ENCODE assay signal across 8 cellular contexts in genomic region chr22:37848587-37849088, GRCh38. TPM values are rescaled to one million over a fixed set of nuclear protein-coding genes. Genes with fewer than 3 reads are reported as not detected.
A peak's percentile ranks its signal among the peaks of the same experiment; 100 is the strongest.
DNase-seq lines count a peak whose midpoint lies in the region; ATAC-seq lines count a peak whose summit lies in the region.

No MANE protein-coding gene starts in this region.

- H3K36me3 Mint-ChIP-seq in CD8-positive, alpha-beta memory T cell: peaks cover 4 to 33% (median 5%) of the 10 kb centered on the region in 3 donors
- peaks cover 36 to 43% of the 10 kb centered on the region in 2 donors for H3K36me3 Mint-ChIP-seq in activated naive CD4-positive, alpha-beta T cell treated with anti-CD3 and anti-CD28 coated beads, Interleukin-2, amount 50 U/mL, for 72 hours

- DNase-seq in CD8-positive, alpha-beta memory T cell: no peak
- peak; percentile 45 for DNase-seq in Karpas-422
- peak in 1 of 2 donors; percentile 30 for DNase-seq in activated naive CD4-positive, alpha-beta T cell treated with anti-CD3 and anti-CD28 coated beads, Interleukin-2, amount 50 U/mL, for 72 hours (ENCODE audit: low spot score in 2 of 2)
- peak; percentile 15 for DNase-seq in stimulated activated CD4-positive, alpha-beta T cell treated with anti-CD3 and anti-CD28 coated beads, Interleukin-4, amount 100 ng/mL, for 24 hours
- no peak for DNase-seq in islet precursor cell
- no peak for DNase-seq in epidermal melanocyte (ENCODE audit: insufficient read length, low spot score)

- H3K36me3 ChIP-seq in CD8-positive, alpha-beta memory T cell (ENCODE audit: insufficient read depth, low read length): peaks cover 13% of the 10 kb centered on the region
- H3K36me3 ChIP-seq in Karpas-422 (ENCODE audit: insufficient read depth, low read length) (peaks cover 27% of the 10 kb centered on the region), iPS-18a (ENCODE audit: control insufficient read depth, low read depth, low read length) (peaks cover 30% of the 10 kb centered on the region)

- no peaks in the 10 kb centered on the region for H3K9me3 ChIP-seq in CD8-positive, alpha-beta memory T cell (ENCODE audit: low read length)
- H3K9me3 ChIP-seq in Karpas-422 (ENCODE audit: low read length): no peaks in the 10 kb centered on the region
- H3K9me3 ChIP-seq in iPS-18a (ENCODE audit: control insufficient read depth, low read depth, low read length): no peaks in the 10 kb centered on the region

- H3K27ac ChIP-seq in CD8-positive, alpha-beta memory T cell (ENCODE audit: low read depth, low read length): peak overlapping the region; percentile 85
- peak overlapping the region; percentile 75 for H3K27ac ChIP-seq in Karpas-422 (ENCODE audit: low read length)
- H3K27ac ChIP-seq in iPS-18a (ENCODE audit: low read length): peak overlapping the region; percentile 94

- no peaks in the 10 kb centered on the region for H3K9me3 Mint-ChIP-seq in CD8-positive, alpha-beta memory T cell
- no peaks in the 10 kb centered on the region for H3K9me3 Mint-ChIP-seq in activated naive CD4-positive, alpha-beta T cell treated with anti-CD3 and anti-CD28 coated beads, Interleukin-2, amount 50 U/mL, for 72 hours

- H3K4me3 ChIP-seq in CD8-positive, alpha-beta memory T cell (ENCODE audit: low read length): peak overlapping the region; percentile 79
- peak overlapping the region; percentile 89 for H3K4me3 ChIP-seq in Karpas-422 (ENCODE audit: low read length)
- peak overlapping the region; percentile 79 for H3K4me3 ChIP-seq in iPS-18a (ENCODE audit: low read length)

- H3K4me3 Mint-ChIP-seq in CD8-positive, alpha-beta memory T cell: peak overlapping the region; percentile 90 to 99 (median 95)

- H4K20me1 ChIP-seq in Karpas-422 (ENCODE audit: insufficient read depth, low read depth, low read length): peaks cover 16% of the 10 kb centered on the region; the same call in 1 of the 2 replicates

- no peak overlapping the region for H2AFZ ChIP-seq in Karpas-422 (ENCODE audit: low read length)

- H3K27me3 Mint-ChIP-seq in CD8-positive, alpha-beta memory T cell: no peaks in the 10 kb centered on the region

- peak overlapping the region; percentile 82 for H3K9ac ChIP-seq in Karpas-422 (ENCODE audit: low read length)
- H3K9ac ChIP-seq in iPS-18a (ENCODE audit: low read length): peak overlapping the region; percentile 93

- POLR2A ChIA-PET in CD8-positive, alpha-beta memory T cell (lab: Charles Lee): no interaction called here

- H3K27me3 ChIP-seq in CD8-positive, alpha-beta memory T cell (ENCODE audit: insufficient read depth, low read length, poor library complexity, severe bottlenecking): no peaks in the 10 kb centered on the region
- H3K27me3 ChIP-seq in Karpas-422 (ENCODE audit: low read length) (no peaks in the 10 kb centered on the region), iPS-18a (ENCODE audit: control insufficient read depth, insufficient read depth, low read length) (no peaks in the 10 kb centered on the region)

- ATAC-seq in activated naive CD4-positive, alpha-beta T cell treated with anti-CD3 and anti-CD28 coated beads, Interleukin-2, amount 50 U/mL, for 72 hours: no peak
- no peak for ATAC-seq in HG02798 (IDR thresholded peaks at IDR 0.05; ENCODE audit: poor library complexity, unreplicated experiment)

- CTCF ChIA-PET in CD8-positive, alpha-beta memory T cell (lab: Charles Lee): interaction anchor here (1.9 kb wide), 1 partner anchor 15 kb away, joined by 13 read pairs; no protein-coding TSS in a partner anchor

- peaks cover 49% of the 10 kb centered on the region for H3K79me2 ChIP-seq in Karpas-422 (ENCODE audit: low read length)

- H3K4me2 ChIP-seq in Karpas-422 (ENCODE audit: low read depth, low read length, poor library complexity, severe bottlenecking): peak overlapping the region; percentile 97

- H3K4me1 Mint-ChIP-seq in CD8-positive, alpha-beta memory T cell: peaks cover 37 to 52% (median 44%) of the 10 kb centered on the region in 3 donors

- H3K9me2 ChIP-seq in Karpas-422 (replicated peaks; ENCODE audit: insufficient read depth, low read length): no peaks in the 10 kb centered on the region

- H3K27ac Mint-ChIP-seq in CD8-positive, alpha-beta memory T cell: peak overlapping the region; percentile 94 to 99 (median 98)
- H3K27ac Mint-ChIP-seq in activated naive CD4-positive, alpha-beta T cell treated with anti-CD3 and anti-CD28 coated beads, Interleukin-2, amount 50 U/mL, for 72 hours: peak overlapping the region; percentile 100

- H3K4me1 ChIP-seq in CD8-positive, alpha-beta memory T cell (ENCODE audit: insufficient read depth, low read length): peaks cover 40% of the 10 kb centered on the region
- H3K4me1 ChIP-seq in Karpas-422 (ENCODE audit: low read length) (peaks cover 22% of the 10 kb centered on the region), iPS-18a (ENCODE audit: control insufficient read depth, low read depth, low read length) (no peaks in the 10 kb centered on the region)

RNA-seq across cellular contexts. Expression of gene EIF3L, which starts 0.6 kb away (rescaled TPM):
- total RNA-seq in CD8-positive, alpha-beta memory T cell: 100 to 1,000 TPM; 549 to 556 TPM
- 266 TPM for polyA plus RNA-seq in CD8-positive, alpha-beta memory T cell
- total RNA-seq in Karpas-422 (2014; rRNA removed; shearing (Covaris generic); ENCODE audit: low replicate concordance): 363 and 488 TPM in 2 replicates
- total RNA-seq in activated naive CD4-positive, alpha-beta T cell treated with anti-CD3 and anti-CD28 coated beads, Interleukin-2, amount 50 U/mL, for 72 hours: 1,000 to 10,000 TPM in 1 of 2 donors, 100 to 1,000 TPM in 1; 699 to 1,046 TPM

RNA-seq across cellular contexts. Expression of gene ANKRD54, which starts 4.5 kb away (rescaled TPM):
- 10 to 100 TPM; 27.6 to 28.7 TPM for total RNA-seq in CD8-positive, alpha-beta memory T cell
- polyA plus RNA-seq in CD8-positive, alpha-beta memory T cell: 11.9 TPM
- total RNA-seq in Karpas-422 (2014; rRNA removed; shearing (Covaris generic); ENCODE audit: low replicate concordance): 25.6 and 30.1 TPM in 2 replicates
- 10 to 100 TPM; 16.6 to 22.4 TPM for total RNA-seq in activated naive CD4-positive, alpha-beta T cell treated with anti-CD3 and anti-CD28 coated beads, Interleukin-2, amount 50 U/mL, for 72 hours

RNA-seq across cellular contexts. Expression of gene GALR3, which starts 25.5 kb away (rescaled TPM):
- total RNA-seq in CD8-positive, alpha-beta memory T cell: not detected
- polyA plus RNA-seq in CD8-positive, alpha-beta memory T cell: not detected
- not detected in 2 replicates for total RNA-seq in Karpas-422 (2014; rRNA removed; shearing (Covaris generic); ENCODE audit: low replicate concordance)
- total RNA-seq in activated naive CD4-positive, alpha-beta T cell treated with anti-CD3 and anti-CD28 coated beads, Interleukin-2, amount 50 U/mL, for 72 hours: not detected

RNA-seq across cellular contexts. Expression of gene GCAT, which starts 40.9 kb away (rescaled TPM):
- total RNA-seq in CD8-positive, alpha-beta memory T cell: 10 to 100 TPM in 1 of 2 experiments, 1 to 10 TPM in 1; 9.3 to 10.0 TPM
- 1.6 TPM for polyA plus RNA-seq in CD8-positive, alpha-beta memory T cell
- 36.6 and 87.8 TPM in 2 replicates for total RNA-seq in Karpas-422 (2014; rRNA removed; shearing (Covaris generic); ENCODE audit: low replicate concordance)
- 10 to 100 TPM in 1 of 2 donors, 1 to 10 TPM in 1; 7.5 to 20.7 TPM for total RNA-seq in activated naive CD4-positive, alpha-beta T cell treated with anti-CD3 and anti-CD28 coated beads, Interleukin-2, amount 50 U/mL, for 72 hours

RNA-seq across cellular contexts. Expression of gene MICALL1, which starts 57.5 kb away (rescaled TPM):
- 10 to 100 TPM; 25.4 to 25.8 TPM for total RNA-seq in CD8-positive, alpha-beta memory T cell
- polyA plus RNA-seq in CD8-positive, alpha-beta memory T cell: 7.2 TPM
- total RNA-seq in Karpas-422 (2014; rRNA removed; shearing (Covaris generic); ENCODE audit: low replicate concordance): 14.3 and 25.2 TPM in 2 replicates
- total RNA-seq in activated naive CD4-positive, alpha-beta T cell treated with anti-CD3 and anti-CD28 coated beads, Interleukin-2, amount 50 U/mL, for 72 hours: 10 to 100 TPM; 13.9 to 16.5 TPM

Comparison
In these comparisons a context has a peak if more than half of its experiments do, and no peak if none do; other contexts are left out.
1. DNase-seq: peak in Karpas-422 (single experiment) and stimulated activated CD4-positive, alpha-beta T cell treated with anti-CD3 and anti-CD28 coated beads, Interleukin-4, amount 100 ng/mL, for 24 hours (single experiment); none in CD8-positive, alpha-beta memory T cell (0 of 5), islet precursor cell (single experiment) and epidermal melanocyte (single experiment).
2. Peak in every context shown above with its lines, with median percentiles within 50 percentile points of each other: H3K27ac ChIP-seq and H3K4me3 ChIP-seq.